In the genomic region with DNA sequence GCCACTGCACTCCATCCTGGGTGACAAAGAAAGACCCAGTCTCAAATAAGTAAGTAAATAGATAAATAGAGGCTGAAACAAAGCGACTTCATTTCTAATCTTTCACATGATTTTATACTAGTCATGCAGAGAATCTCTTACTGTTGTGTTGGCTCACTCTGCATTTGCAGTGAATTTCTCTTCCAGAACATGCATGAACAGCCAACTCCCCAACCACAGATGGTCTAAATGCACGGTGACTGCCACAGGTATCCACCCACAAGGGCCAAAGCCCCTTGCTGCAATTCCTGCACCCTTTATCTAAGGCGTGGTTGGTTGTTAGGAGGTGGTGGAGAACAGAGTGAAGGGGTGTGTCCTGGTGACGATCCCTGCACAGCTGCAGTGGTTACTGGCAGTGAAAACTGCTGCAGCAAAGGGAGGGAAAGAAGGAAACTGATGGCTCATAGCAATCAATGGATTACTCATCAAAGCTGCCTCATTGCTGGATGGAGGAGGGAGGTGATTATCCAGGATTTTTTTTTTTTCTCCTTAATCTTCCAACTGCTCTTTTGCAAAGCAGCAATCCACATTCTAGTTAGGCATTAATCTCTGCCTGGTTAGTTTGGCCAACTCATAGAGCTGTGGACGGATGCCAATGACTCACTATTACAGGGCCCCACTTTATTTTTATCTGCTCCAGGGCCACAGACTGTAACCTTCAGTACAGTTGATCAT, we compare ENCODE assay signal across 9 cellular contexts. TPM values are rescaled to one million over a fixed set of nuclear protein-coding genes. Genes with fewer than 3 reads are reported as not detected.
DNase-seq lines count a peak whose midpoint lies in the region; ATAC-seq and TF ChIP-seq lines count a peak whose summit lies in the region.
"Had no signal": no experiment of that assay in that cellular context is flagged by ENCODE, and none has a peak within 500 bp of the region (broad histone marks: within the 10 kb centered on the region; RNA-seq: fewer than 3 reads in every experiment).

No MANE protein-coding gene starts in this region.

- H3K9me2 ChIP-seq in GM23338 (ENCODE audit: insufficient read depth): no peaks in the 10 kb centered on the region

- H3K27ac ChIP-seq in GM23338 (ENCODE audit: low read depth) (no peak overlapping the region), mesendoderm (ENCODE audit: low read depth, low read length) (no peak overlapping the region)

- peaks cover 30% of the 10 kb centered on the region for H3K4me1 Mint-ChIP-seq in activated CD4-positive, alpha-beta T cell treated with anti-CD3 and anti-CD28 coated beads, Interleukin-2, amount 10 ng/mL, durations not matched to agents 24 days and 14 days
- peaks cover 6% of the 10 kb centered on the region; the same call in 2 of the 3 replicates for H3K4me1 Mint-ChIP-seq in GM23338
- H3K4me1 Mint-ChIP-seq in chondrocyte (ENCODE audit: low read depth): peaks cover 32% of the 10 kb centered on the region

- H3K36me3 ChIP-seq in GM23338 (ENCODE audit: insufficient read depth) (no peaks in the 10 kb centered on the region), mesendoderm (ENCODE audit: control insufficient read depth, insufficient read depth, low read length) (no peaks in the 10 kb centered on the region)

- peaks cover 3% of the 10 kb centered on the region for H3K36me3 Mint-ChIP-seq in activated CD4-positive, alpha-beta T cell treated with anti-CD3 and anti-CD28 coated beads, Interleukin-2, amount 10 ng/mL, durations not matched to agents 24 days and 14 days (ENCODE audit: low read depth)
- H3K36me3 Mint-ChIP-seq in GM23338 (ENCODE audit: low read depth) (no peaks in the 10 kb centered on the region), chondrocyte (ENCODE audit: low read depth) (no peaks in the 10 kb centered on the region)

- no peak overlapping the region for H4K8ac ChIP-seq in mesendoderm (ENCODE audit: low read depth, low read length)

- H2AK5ac ChIP-seq in mesendoderm (ENCODE audit: low read length): no peak overlapping the region

- no peaks in the 10 kb centered on the region for H4K20me1 ChIP-seq in GM23338 (replicated peaks; ENCODE audit: insufficient read depth)

- no peak overlapping the region for H2AFZ ChIP-seq in GM23338

- H3K18ac ChIP-seq in mesendoderm (ENCODE audit: low read length): no peak overlapping the region

- no peak overlapping the region for H3K9ac ChIP-seq in mesendoderm (ENCODE audit: low read length)

- ATAC-seq in GM23338: no peak

- H3K79me2 ChIP-seq in GM23338 (replicated peaks; ENCODE audit: insufficient read depth) (no peaks in the 10 kb centered on the region), mesendoderm (ENCODE audit: control insufficient read depth, insufficient read depth, low read length) (no peaks in the 10 kb centered on the region)

- intact Hi-C loops in activated CD4-positive, alpha-beta T cell treated with anti-CD3 and anti-CD28 coated beads, Interleukin-2, amount 10 ng/mL, durations not matched to agents 24 days and 14 days (cut with micrococcal nuclease): loop anchor here (1.0 to 5.0 kb wide), 6 partner anchors 15 to 180 kb away; a partner anchor contains a TSS

- H2BK120ac ChIP-seq in mesendoderm (ENCODE audit: low read depth, low read length): no peak overlapping the region

- H3F3A ChIP-seq in GM23338 (replicated peaks; ENCODE audit: low read depth): no peaks in the 10 kb centered on the region

- peaks cover 5% of the 10 kb centered on the region; the same call in 1 of the 2 replicates for H3K4me1 ChIP-seq in GM23338 (ENCODE audit: insufficient read depth)
- peaks cover 2% of the 10 kb centered on the region for H3K4me1 ChIP-seq in mesendoderm (ENCODE audit: control insufficient read depth, low read depth, low read length)

- WGBS in mesendoderm (ENCODE audit: extremely low coverage, insufficient coverage, low lambda C conversion rate): no CpG with 5 or more reads among the region's 5 CpGs

- no peak overlapping the region for H3K56ac ChIP-seq in mesendoderm (ENCODE audit: low read length)

- H3K4me3 ChIP-seq in GM23338: no peak overlapping the region
- H3K4me3 ChIP-seq in mesendoderm (ENCODE audit: low read length): no peak overlapping the region

- H3K79me1 ChIP-seq in mesendoderm (ENCODE audit: low read length): no peaks in the 10 kb centered on the region

- H3K4me2 ChIP-seq in GM23338 (no peak overlapping the region), mesendoderm (ENCODE audit: low read length) (no peak overlapping the region)

- peak overlapping the region; percentile 85 for H3K27ac Mint-ChIP-seq in activated CD4-positive, alpha-beta T cell treated with anti-CD3 and anti-CD28 coated beads, Interleukin-2, amount 10 ng/mL, durations not matched to agents 24 days and 14 days
- peak overlapping the region; percentile 88 for H3K27ac Mint-ChIP-seq in GM23338
- H3K27ac Mint-ChIP-seq in chondrocyte (ENCODE audit: unreplicated experiment): peak overlapping the region; percentile 84

- no peak overlapping the region for H2BK5ac ChIP-seq in mesendoderm (ENCODE audit: low read length)

- no peak overlapping the region for H3K4ac ChIP-seq in mesendoderm (ENCODE audit: low read depth, low read length)

- H4K5ac ChIP-seq in mesendoderm (ENCODE audit: low read length): no peak overlapping the region

- H3K27me3 ChIP-seq in GM23338 (ENCODE audit: insufficient read depth) (no peaks in the 10 kb centered on the region), mesendoderm (ENCODE audit: insufficient read depth, low read length, poor library complexity) (no peaks in the 10 kb centered on the region)

- TF ChIP-seq CTCF in GM23338 (conservative IDR thresholded peaks at IDR 0.05; ENCODE audit: low read depth in 2 of 2) (no peak), chondrocyte (IDR thresholded peaks at IDR 0.05) (no peak)

- H3K9me3 Mint-ChIP-seq in activated CD4-positive, alpha-beta T cell treated with anti-CD3 and anti-CD28 coated beads, Interleukin-2, amount 10 ng/mL, durations not matched to agents 24 days and 14 days: peaks cover 9% of the 10 kb centered on the region
- H3K9me3 Mint-ChIP-seq in GM23338: no peaks in the 10 kb centered on the region
- H3K9me3 Mint-ChIP-seq in chondrocyte (ENCODE audit: low read depth): no peaks in the 10 kb centered on the region
- H3K9me3 Mint-ChIP-seq: activated naive CD4-positive, alpha-beta T cell treated with anti-CD3 and anti-CD28 coated beads, Interleukin-2, amount 50 U/mL, for 24 hours had no signal

- no peak overlapping the region for H2BK15ac ChIP-seq in mesendoderm (replicated peaks; ENCODE audit: low read depth)

- H3K27me3 Mint-ChIP-seq in activated CD4-positive, alpha-beta T cell treated with anti-CD3 and anti-CD28 coated beads, Interleukin-2, amount 10 ng/mL, durations not matched to agents 24 days and 14 days: no peaks in the 10 kb centered on the region
- H3K27me3 Mint-ChIP-seq in GM23338 (ENCODE audit: insufficient read depth, low read depth, poor library complexity) (no peaks in the 10 kb centered on the region), chondrocyte (ENCODE audit: low read depth) (no peaks in the 10 kb centered on the region)
- H3K27me3 Mint-ChIP-seq: activated naive CD4-positive, alpha-beta T cell treated with anti-CD3 and anti-CD28 coated beads, Interleukin-2, amount 50 U/mL, for 24 hours had no signal

- no peak overlapping the region for H3K23ac ChIP-seq in mesendoderm (ENCODE audit: low read length)

- H3K4me3 Mint-ChIP-seq in activated CD4-positive, alpha-beta T cell treated with anti-CD3 and anti-CD28 coated beads, Interleukin-2, amount 10 ng/mL, durations not matched to agents 24 days and 14 days: peak overlapping the region; percentile 62
- H3K4me3 Mint-ChIP-seq in GM23338: no peak overlapping the region
- peak overlapping the region; percentile 31 for H3K4me3 Mint-ChIP-seq in chondrocyte (ENCODE audit: unreplicated experiment)
- H3K4me3 Mint-ChIP-seq: activated naive CD4-positive, alpha-beta T cell treated with anti-CD3 and anti-CD28 coated beads, Interleukin-2, amount 50 U/mL, for 24 hours had no signal

- DNase-seq in activated CD4-positive, alpha-beta T cell treated with anti-CD3 and anti-CD28 coated beads, Interleukin-2, amount 10 ng/mL, durations not matched to agents 24 days and 14 days: no peak
- DNase-seq in activated CD4-positive, alpha-beta T cell treated with anti-CD3 and anti-CD28 coated beads for 1 hour: no peak
- no peak for DNase-seq in GM23338 (ENCODE audit: low spot score)
- peak; percentile 91 for DNase-seq in NCI-H226
- no peak for DNase-seq in chondrocyte (ENCODE audit: low spot score)
- DNase-seq in mesendoderm: peak; percentile 19
- DNase-seq in effector CD4-positive, alpha-beta T cell: no peak
- no peak for DNase-seq in NCI-H187 treated with DMSO at 0.1 percent for 48 hours (lab: John Stamatoyannopoulos, UW)

TF ChIP-seq in GM23338, 12 proteins besides CTCF, POLR2A, EP300 and RAD21 (continues in another document):
- TF ChIP-seq, protein P1, sequence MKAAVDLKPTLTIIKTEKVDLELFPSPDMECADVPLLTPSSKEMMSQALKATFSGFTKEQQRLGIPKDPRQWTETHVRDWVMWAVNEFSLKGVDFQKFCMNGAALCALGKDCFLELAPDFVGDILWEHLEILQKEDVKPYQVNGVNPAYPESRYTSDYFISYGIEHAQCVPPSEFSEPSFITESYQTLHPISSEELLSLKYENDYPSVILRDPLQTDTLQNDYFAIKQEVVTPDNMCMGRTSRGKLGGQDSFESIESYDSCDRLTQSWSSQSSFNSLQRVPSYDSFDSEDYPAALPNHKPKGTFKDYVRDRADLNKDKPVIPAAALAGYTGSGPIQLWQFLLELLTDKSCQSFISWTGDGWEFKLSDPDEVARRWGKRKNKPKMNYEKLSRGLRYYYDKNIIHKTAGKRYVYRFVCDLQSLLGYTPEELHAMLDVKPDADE (IDR thresholded peaks at IDR 0.05): no peak

RNA-seq across cellular contexts. Expression of a gene that starts 50.6 kb away (rescaled TPM):
- total RNA-seq in activated CD4-positive, alpha-beta T cell treated with anti-CD3 and anti-CD28 coated beads, Interleukin-2, amount 10 ng/mL, durations not matched to agents 24 days and 14 days: 0.21 and 0.50 TPM in 2 replicates
- total RNA-seq in GM23338 (2014; rRNA removed; shearing (Covaris generic)): 5.3 and 7.9 TPM in 2 replicates
- polyA plus RNA-seq in GM23338 (2016; fragmentation: Nextera tagmentation; extraction: Ambion mirVana): 7.6 and 9.1 TPM in 2 replicates
- 5.9 to 13.1 TPM (median 10.1 TPM) in 3 replicates for total RNA-seq in chondrocyte
- polyA plus RNA-seq in mesendoderm (2013, experiment 1 of 2): 12.9 TPM
- polyA plus RNA-seq in mesendoderm (2013, experiment 2 of 2): 13.8 TPM

Comparison
In these comparisons a context has a peak if more than half of its experiments do, and no peak if none do; other contexts are left out.
1. DNase-seq: peak in NCI-H226 (single experiment) and mesendoderm (single experiment); none in activated CD4-positive, alpha-beta T cell treated with anti-CD3 and anti-CD28 coated beads, Interleukin-2, amount 10 ng/mL, durations not matched to agents 24 days and 14 days (single experiment), activated CD4-positive, alpha-beta T cell treated with anti-CD3 and anti-CD28 coated beads for 1 hour (single experiment), GM23338 (single experiment), chondrocyte (single experiment), effector CD4-positive, alpha-beta T cell (single experiment) and NCI-H187 treated with DMSO at 0.1 percent for 48 hours (single experiment).
2. Peak in every context shown above with its lines, with median percentiles within 50 percentile points of each other: H3K27ac Mint-ChIP-seq.